17 cellular contexts compared by ENCODE assay signal in genomic region chr14:103775506-103775905, GRCh38. TPM values are rescaled to one million over a fixed set of nuclear protein-coding genes. Genes with fewer than 3 reads are reported as not detected.
DNase-seq lines count a peak whose midpoint lies in the region; TF ChIP-seq lines count a peak whose summit lies in the region.
"Had no signal": no experiment of that assay in that cellular context is flagged by ENCODE, and none has a peak within 500 bp of the region (broad histone marks: within the 10 kb centered on the region; RNA-seq: fewer than 3 reads in every experiment).

No MANE protein-coding gene starts in this region.

- intact Hi-C loops in thyroid gland (cut with DNase I) = no loop called here
- intact Hi-C loops in mammary epithelial cell (cut with micrococcal nuclease) = no loop called here

- no peak overlapping the region for H3K4me2 ChIP-seq in mammary epithelial cell (ENCODE audit: insufficient read depth, low read depth, low read length)

- peaks cover 22 to 45% of the 10 kb centered on the region in 2 donors for H3K4me1 ChIP-seq in thyroid gland
- H3K4me1 ChIP-seq in mammary epithelial cell (ENCODE audit: insufficient read depth, low read length) = no peaks in the 10 kb centered on the region
- H3K4me1 ChIP-seq: SJSA1 had no signal

- no peak overlapping the region for H3K4me3 ChIP-seq in thyroid gland (replicated peaks in 1 of 3)
- H3K4me3 ChIP-seq in mammary epithelial cell (replicated peaks in 1 of 3; ENCODE audit: insufficient read depth in 1 of 3, low read depth in 2 of 3, low read length in 3 of 3) = no peak overlapping the region
- H3K4me3 ChIP-seq: SJSA1 had no signal

- H3K36me3 ChIP-seq in thyroid gland = peaks cover 0 to 5% of the 10 kb centered on the region in 2 donors
- peaks cover 4% of the 10 kb centered on the region for H3K36me3 ChIP-seq in mammary epithelial cell (ENCODE audit: insufficient read depth, low read length)
- H3K36me3 ChIP-seq: SJSA1 had no signal

- in situ Hi-C loops in mammary epithelial cell (cut with MboI; ENCODE audit: low sequenced_read_pairs in 2 of 2) = no loop called here

- H3K27ac ChIP-seq in VCaP = peak overlapping the region; percentile 39
- H3K27ac ChIP-seq in thyroid gland = peak overlapping the region; percentile 72 to 94 (median 90)
- H3K27ac ChIP-seq in mammary epithelial cell (ENCODE audit: insufficient read depth, low read depth, low read length) = no peak overlapping the region
- H3K27ac ChIP-seq: SJSA1 had no signal

- BruUV-seq in mammary epithelial cell (replicated peaks; lab: Mats Ljungman, UMichigan) = no TSS peak

- no peaks in the 10 kb centered on the region for H3K27me3 ChIP-seq in thyroid gland
- no peaks in the 10 kb centered on the region for H3K27me3 ChIP-seq in mammary epithelial cell (ENCODE audit: insufficient read depth, low read length)
- H3K27me3 ChIP-seq: SJSA1 had no signal

- no peak overlapping the region for H3K9ac ChIP-seq in mammary epithelial cell (ENCODE audit: insufficient read depth, low read length)

- no peak overlapping the region for H2AFZ ChIP-seq in mammary epithelial cell (ENCODE audit: low read depth, low read length)

- dilution Hi-C loops in mammary epithelial cell (cut with HindIII; ENCODE audit: low sequenced_read_pairs) = no loop called here

- H4K20me1 ChIP-seq in mammary epithelial cell (ENCODE audit: insufficient read depth, low read length) = no peaks in the 10 kb centered on the region

- CTCF ChIA-PET in mammary epithelial cell (lab: Charles Lee; ENCODE audit: low non-redundant PET) = no interaction called here

- DNase-seq in DMS79 treated with DMSO at 0.1 percent for 48 hours (lab: John Stamatoyannopoulos, UW) = peak; percentile 24
- peak; percentile 67 for DNase-seq in medulla oblongata (ENCODE audit: extremely low spot score)
- DNase-seq in thyroid gland = peak; percentile 84 to 85
- DNase-seq in activated gamma-delta T cell treated with Interleukin-2 at 50 U/mL for 16 hours = no peak
- no peak for DNase-seq in mammary epithelial cell
- no peak for DNase-seq in NCI-H1105 (lab: John Stamatoyannopoulos, UW)
- DNase-seq: CD8-positive, alpha-beta T cell; DND-41; HCEC 1CT; KBM-7; NCI-H1436; NCI-H2029 treated with DMSO at 0.1 percent for 48 hours; NCI-H2171 treated with DMSO at 0.1 percent for 48 hours; NCI-H774; RPMI8226 had no signal

- H3K9me3 ChIP-seq in thyroid gland (no peaks in the 10 kb centered on the region), mammary epithelial cell (replicated peaks; ENCODE audit: insufficient read depth, low read length) (no peaks in the 10 kb centered on the region)
- H3K9me3 ChIP-seq: SJSA1 had no signal

- TF ChIP-seq CTCF in VCaP (conservative IDR thresholded peaks at IDR 0.05) = no peak
- TF ChIP-seq CTCF in thyroid gland (IDR thresholded peaks at IDR 0.05) = no peak
- no peak for TF ChIP-seq CTCF in mammary epithelial cell (conservative IDR thresholded peaks at IDR 0.05 in 1 of 2, IDR thresholded peaks at IDR 0.05 in 1 of 2; ENCODE audit: extremely low read depth in 1 of 2, insufficient read depth in 1 of 2, low read depth in 1 of 2, low read length in 2 of 2)

- TF ChIP-seq POLR2A in thyroid gland (IDR thresholded peaks at IDR 0.05) = peak in 1 of 2 donors; percentile 23

- 42% methylated on average over 7 of the region's 7 CpGs for WGBS in thyroid gland, 2 donors
- WGBS in mammary epithelial cell (ENCODE audit: low coverage, missing lambda C conversion rate) = 95% methylated on average over 4 of the region's 7 CpGs

- H3K79me2 ChIP-seq in mammary epithelial cell (ENCODE audit: insufficient read depth, low read length) = no peaks in the 10 kb centered on the region

RNA-seq across cellular contexts. Expression of gene ZFYVE21, which starts 59.9 kb away (rescaled TPM):
- total RNA-seq in thyroid gland = 100 to 1,000 TPM; 113 to 167 (median 131) TPM
- total RNA-seq in mammary epithelial cell = 10 to 100 TPM; 64.2 to 65.7 TPM
- 156 TPM for polyA plus RNA-seq in mammary epithelial cell
- 43.7 TPM for polyA minus RNA-seq in mammary epithelial cell

Comparison
In these comparisons a context has a peak if more than half of its experiments do, and no peak if none do; other contexts are left out.
1. DNase-seq: peak in DMS79 treated with DMSO at 0.1 percent for 48 hours (single experiment), medulla oblongata (single experiment) and thyroid gland (2 of 2); none in activated gamma-delta T cell treated with Interleukin-2 at 50 U/mL for 16 hours (single experiment), mammary epithelial cell (single experiment) and NCI-H1105 (single experiment).